Comparison of ENCODE assay signal across 1 cellular context in the genomic region with DNA sequence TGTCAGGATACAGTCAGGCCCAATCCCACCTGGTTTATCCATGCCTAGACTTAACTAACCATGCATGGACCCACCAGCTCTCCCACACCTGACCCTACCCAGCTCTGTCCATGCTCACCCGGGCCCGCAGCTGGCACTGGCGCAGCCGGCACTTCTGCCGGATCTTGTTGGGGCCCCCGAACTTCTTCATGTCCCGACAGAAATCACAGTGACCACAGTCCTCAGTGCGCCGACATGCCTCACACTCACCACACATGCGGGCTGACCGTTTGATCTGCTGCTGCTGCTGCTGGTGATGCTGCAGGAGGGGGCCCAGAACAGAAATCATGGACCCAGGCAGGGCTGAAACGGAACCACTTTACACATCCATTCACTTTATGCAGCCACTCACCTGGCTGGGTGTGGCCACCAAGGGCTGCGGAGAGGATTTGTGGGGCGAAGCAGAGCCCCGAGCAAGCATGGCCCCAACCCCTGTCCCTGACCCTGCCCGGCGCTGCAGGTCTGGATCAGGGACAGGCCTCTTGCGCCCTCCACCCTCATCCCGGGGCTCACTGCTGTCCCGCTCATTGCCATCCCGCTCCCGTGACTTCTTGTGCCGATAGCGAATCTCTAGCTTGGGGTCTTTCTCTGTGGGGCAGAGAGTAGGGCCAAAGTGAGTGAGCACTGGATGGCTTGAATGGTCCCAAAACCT.
TF ChIP-seq lines count a peak whose summit lies in the region.

No MANE protein-coding gene starts in this region.

TF ChIP-seq in H1, 55 proteins besides CTCF, POLR2A, EP300 and RAD21:
- TF ChIP-seq EGR1 (IDR thresholded peaks at IDR 0.05; ENCODE audit: borderline replicate concordance, low read depth, low read length) (no peak), GABPA (IDR thresholded peaks at IDR 0.05; ENCODE audit: borderline replicate concordance, insufficient read depth, low read length) (no peak), CREB1 (IDR thresholded peaks at IDR 0.05) (no peak), POLR2AphosphoS5 (IDR thresholded peaks at IDR 0.05; ENCODE audit: low read depth, low read length) (no peak), ZNF274 (IDR thresholded peaks at IDR 0.05; ENCODE audit: borderline replicate concordance, extremely low read depth, low read length) (no peak), JUN (IDR thresholded peaks at IDR 0.05; ENCODE audit: low read depth, low read length) (no peak), YY1 (IDR thresholded peaks at IDR 0.05; ENCODE audit: low read depth, low read length) (no peak), CHD2 (IDR thresholded peaks at IDR 0.05; ENCODE audit: low read length) (no peak), PHF8 (conservative IDR thresholded peaks at IDR 0.05; ENCODE audit: low read depth, low read length) (no peak), SP2 (IDR thresholded peaks at IDR 0.05; ENCODE audit: low read length) (no peak), TCF12 (IDR thresholded peaks at IDR 0.05; ENCODE audit: low read depth, low read length) (no peak), ASH2L (IDR thresholded peaks at IDR 0.05; ENCODE audit: low read length) (no peak), MAFK (IDR thresholded peaks at IDR 0.05; ENCODE audit: low read depth, low read length) (no peak), CEBPB (IDR thresholded peaks at IDR 0.05; ENCODE audit: low read depth, low read length) (no peak), HDAC2 (IDR thresholded peaks at IDR 0.05; ENCODE audit: borderline replicate concordance in 1 of 2, low read depth in 2 of 2, low read length in 2 of 2) (no peak), MAX (IDR thresholded peaks at IDR 0.05) (no peak), TAF7 (optimal IDR thresholded peaks at IDR 0.05; ENCODE audit: borderline replicate concordance, low read depth, low read length) (no peak), BCL11A (IDR thresholded peaks at IDR 0.05; ENCODE audit: low read depth in 2 of 2, low read length in 2 of 2) (no peak), RXRA (IDR thresholded peaks at IDR 0.05; ENCODE audit: insufficient read depth, low read depth, low read length) (no peak)
- TF ChIP-seq, protein P1, sequence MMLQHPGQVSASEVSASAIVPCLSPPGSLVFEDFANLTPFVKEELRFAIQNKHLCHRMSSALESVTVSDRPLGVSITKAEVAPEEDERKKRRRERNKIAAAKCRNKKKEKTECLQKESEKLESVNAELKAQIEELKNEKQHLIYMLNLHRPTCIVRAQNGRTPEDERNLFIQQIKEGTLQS (IDR thresholded peaks at IDR 0.05; ENCODE audit: insufficient read depth, low read depth, low read length) = no peak
TF ChIP-seq in H1: peak in this region for 0.
